In genomic region chr10:70441161-70441876, GRCh38 we compare ENCODE assay signal across 12 cellular contexts. TPM values are rescaled to one million over a fixed set of nuclear protein-coding genes. Genes with fewer than 3 reads are reported as not detected.
DNase-seq lines count a peak whose midpoint lies in the region; ATAC-seq and TF ChIP-seq lines count a peak whose summit lies in the region.
"Had no signal": no experiment of that assay in that cellular context is flagged by ENCODE, and none has a peak within 500 bp of the region (broad histone marks: within the 10 kb centered on the region; RNA-seq: fewer than 3 reads in every experiment).

TSS of gene NODAL (minus strand) at chr10:70441681. CDS start at chr10:70441667, 14 bp downstream.

- H3K36me3 ChIP-seq in mammary epithelial cell (ENCODE audit: insufficient read depth, low read length) (no peaks in the 10 kb centered on the region), mesenchymal stem cell (ENCODE audit: control insufficient read depth in 1 of 2, insufficient read depth in 2 of 2, low read depth in 1 of 2, low read length in 2 of 2) (peaks cover 0 to 3% of the 10 kb centered on the region in 2 experiments), tibial nerve (no peaks in the 10 kb centered on the region)

- no peak within 1 kb of the TSS for H3K4ac ChIP-seq in mesenchymal stem cell (ENCODE audit: low read depth in 1 of 2, low read length in 2 of 2)

- H3K27me3 Mint-ChIP-seq in activated naive CD4-positive, alpha-beta T cell treated with anti-CD3 and anti-CD28 coated beads for 36 hours (ENCODE audit: low read depth): peaks cover 39% of the 10 kb centered on the region

- H2BK15ac ChIP-seq in mesenchymal stem cell (ENCODE audit: low read depth, poor library complexity, severe bottlenecking): no peak within 1 kb of the TSS

- peak within 1 kb of the TSS in 1 of 2 experiments; percentile 90 for H3K23ac ChIP-seq in mesenchymal stem cell (ENCODE audit: low read length in 2 of 2)

- H3K27ac ChIP-seq in mammary epithelial cell (ENCODE audit: insufficient read depth, low read depth, low read length): no peak within 1 kb of the TSS
- no peak within 1 kb of the TSS for H3K27ac ChIP-seq in mesenchymal stem cell (ENCODE audit: low read length, poor library complexity, severe bottlenecking)
- H3K27ac ChIP-seq in tibial nerve: no peak within 1 kb of the TSS
- H3K27ac ChIP-seq: KMS-11 had no signal

- no peaks in the 10 kb centered on the region for H3K79me2 ChIP-seq in mammary epithelial cell (ENCODE audit: insufficient read depth, low read length)

- H3K9me3 ChIP-seq in mammary epithelial cell (replicated peaks; ENCODE audit: insufficient read depth, low read length) (no peaks in the 10 kb centered on the region), mesenchymal stem cell (ENCODE audit: control insufficient read depth, low read length) (no peaks in the 10 kb centered on the region), tibial nerve (no peaks in the 10 kb centered on the region)

- TF ChIP-seq POLR2A in tibial nerve (IDR thresholded peaks at IDR 0.05): no peak

- peak within 1 kb of the TSS in 1 of 2 experiments; percentile 67 for H3K18ac ChIP-seq in mesenchymal stem cell (ENCODE audit: low read depth in 1 of 2, low read length in 2 of 2)

- H3K79me1 ChIP-seq in mesenchymal stem cell (replicated peaks; ENCODE audit: low read length, poor library complexity, severe bottlenecking): no peaks in the 10 kb centered on the region

- H2AFZ ChIP-seq in mammary epithelial cell (ENCODE audit: low read depth, low read length) (peak within 1 kb of the TSS; percentile 41), mesenchymal stem cell (ENCODE audit: low read depth, low read length) (no peak within 1 kb of the TSS)

- no peaks in the 10 kb centered on the region for H3K36me3 Mint-ChIP-seq in activated naive CD4-positive, alpha-beta T cell treated with anti-CD3 and anti-CD28 coated beads for 36 hours (ENCODE audit: low read depth)

- H3K9ac ChIP-seq in mammary epithelial cell (ENCODE audit: insufficient read depth, low read length) (no peak within 1 kb of the TSS), mesenchymal stem cell (ENCODE audit: low read length) (no peak within 1 kb of the TSS)
- H3K9ac ChIP-seq: KMS-11 had no signal

- H4K91ac ChIP-seq in mesenchymal stem cell (ENCODE audit: low read length): peak within 1 kb of the TSS; percentile 71

- CTCF ChIA-PET in activated naive CD4-positive, alpha-beta T cell treated with anti-CD3 and anti-CD28 coated beads for 36 hours (lab: Charles Lee): interaction anchor here (0.6 to 1.5 kb wide), 2 partner anchors 14 to 176 kb away, joined by 3 to 4 read pairs; no protein-coding TSS in a partner anchor
- CTCF ChIA-PET in mammary epithelial cell (lab: Charles Lee; ENCODE audit: low non-redundant PET): no interaction called here

- no peak within 1 kb of the TSS for H2BK120ac ChIP-seq in mesenchymal stem cell (ENCODE audit: low read depth, low read length)

- in situ Hi-C loops in mammary epithelial cell (cut with MboI; ENCODE audit: low sequenced_read_pairs in 2 of 2): no loop called here

- intact Hi-C loops in activated naive CD4-positive, alpha-beta T cell treated with anti-CD3 and anti-CD28 coated beads for 36 hours (cut with micrococcal nuclease): no loop called here
- intact Hi-C loops in mammary epithelial cell (cut with micrococcal nuclease): no loop called here

- peaks cover 8% of the 10 kb centered on the region for H3K4me1 Mint-ChIP-seq in activated naive CD4-positive, alpha-beta T cell treated with anti-CD3 and anti-CD28 coated beads for 36 hours (ENCODE audit: low read depth)

- TF ChIP-seq CTCF in mammary epithelial cell (conservative IDR thresholded peaks at IDR 0.05 in 1 of 2, IDR thresholded peaks at IDR 0.05 in 1 of 2; ENCODE audit: extremely low read depth in 1 of 2, insufficient read depth in 1 of 2, low read depth in 1 of 2, low read length in 2 of 2) (no peak), tibial nerve (IDR thresholded peaks at IDR 0.05) (no peak)

- H4K8ac ChIP-seq in mesenchymal stem cell (ENCODE audit: low read length): peak within 1 kb of the TSS; percentile 12

- H3K4me2 ChIP-seq in mammary epithelial cell (ENCODE audit: insufficient read depth, low read depth, low read length): peak within 1 kb of the TSS; percentile 59
- peak within 1 kb of the TSS; percentile 74 for H3K4me2 ChIP-seq in mesenchymal stem cell (ENCODE audit: low read length, poor library complexity, severe bottlenecking)
- H3K4me2 ChIP-seq: KMS-11 had no signal

- H4K20me1 ChIP-seq in mammary epithelial cell (ENCODE audit: insufficient read depth, low read length): no peaks in the 10 kb centered on the region

- TF ChIP-seq EP300 in tibial nerve (IDR thresholded peaks at IDR 0.05): no peak

- H3K14ac ChIP-seq in mesenchymal stem cell (ENCODE audit: low read length in 2 of 2): peak within 1 kb of the TSS in 1 of 2 experiments; percentile 53

- dilution Hi-C loops in mammary epithelial cell (cut with HindIII; ENCODE audit: low sequenced_read_pairs): no loop called here

- no peak within 1 kb of the TSS for H2BK5ac ChIP-seq in mesenchymal stem cell (ENCODE audit: low read depth, low read length, poor library complexity, severe bottlenecking)

- no peak within 1 kb of the TSS for H3K27ac Mint-ChIP-seq in activated naive CD4-positive, alpha-beta T cell treated with anti-CD3 and anti-CD28 coated beads for 36 hours

- no peaks in the 10 kb centered on the region for H3K9me3 Mint-ChIP-seq in activated naive CD4-positive, alpha-beta T cell treated with anti-CD3 and anti-CD28 coated beads for 36 hours

- ATAC-seq in HG03342 (IDR thresholded peaks at IDR 0.05; ENCODE audit: unreplicated experiment): no peak

- no peak within 1 kb of the TSS for H2AK5ac ChIP-seq in mesenchymal stem cell (ENCODE audit: low read length, severe bottlenecking)

- peak within 1 kb of the TSS; percentile 49 for H3K4me3 Mint-ChIP-seq in activated naive CD4-positive, alpha-beta T cell treated with anti-CD3 and anti-CD28 coated beads for 36 hours

- DNase-seq in activated naive CD4-positive, alpha-beta T cell treated with anti-CD3 and anti-CD28 coated beads for 36 hours: no peak
- DNase-seq in activated naive CD4-positive, alpha-beta T cell (lab: John Stamatoyannopoulos, UW): no peak
- no peak for DNase-seq in mammary epithelial cell
- no peak for DNase-seq in mesenchymal stem cell
- DNase-seq in tibial nerve (ENCODE audit: low spot score in 2 of 2): no peak
- DNase-seq in SIG-M5 treated with dmso at 0.1 percent for 504 hours (lab: John Stamatoyannopoulos, UW; ENCODE audit: unreplicated experiment): no peak
- no peak for DNase-seq in DMS153 treated with DMSO at 0.1 percent for 48 hours (lab: John Stamatoyannopoulos, UW; ENCODE audit: unreplicated experiment)

- no TSS peak for BruUV-seq in mammary epithelial cell (replicated peaks; lab: Mats Ljungman, UMichigan)

- H3K4me3 ChIP-seq in mammary epithelial cell (replicated peaks in 1 of 3; ENCODE audit: insufficient read depth in 1 of 3, low read depth in 2 of 3, low read length in 3 of 3) (peak within 1 kb of the TSS in 1 of 3 experiments; percentile 14), mesenchymal stem cell (ENCODE audit: insufficient read depth in 1 of 2, low read depth in 1 of 2, low read length in 2 of 2) (peak within 1 kb of the TSS; percentile 26 to 44), tibial nerve (peak within 1 kb of the TSS in 3 of 4 donors; percentile 26 to 38 (median 37))

- peak within 1 kb of the TSS in 1 of 2 experiments; percentile 21 for H2BK12ac ChIP-seq in mesenchymal stem cell (ENCODE audit: low read length in 2 of 2)

- H3K4me1 ChIP-seq in mammary epithelial cell (ENCODE audit: insufficient read depth, low read length) (peaks cover 13% of the 10 kb centered on the region), mesenchymal stem cell (ENCODE audit: control insufficient read depth, insufficient read depth, low read depth, low read length) (peaks cover 15% of the 10 kb centered on the region), tibial nerve (peaks cover 0 to 19% (median 14%) of the 10 kb centered on the region in 4 donors)

- WGBS in mammary epithelial cell (ENCODE audit: low coverage, missing lambda C conversion rate): 12% methylated on average over 18 of the region's 59 CpGs
- 2% methylated on average over 54 of the region's 59 CpGs for WGBS in mesenchymal stem cell
- WGBS in tibial nerve, 2 donors: 6 to 25% methylated on average over 18 to 36 of the region's 59 CpGs

- H3K27me3 ChIP-seq in mammary epithelial cell (ENCODE audit: insufficient read depth, low read length): peaks cover 17% of the 10 kb centered on the region
- peaks cover 66% of the 10 kb centered on the region in 2 experiments for H3K27me3 ChIP-seq in mesenchymal stem cell (ENCODE audit: control insufficient read depth in 1 of 2, insufficient read depth in 1 of 2, low read length in 2 of 2)
- peaks cover 0 to 35% of the 10 kb centered on the region in 2 donors for H3K27me3 ChIP-seq in tibial nerve

RNA-seq across cellular contexts. Expression of gene NODAL, which starts in this region (rescaled TPM):
- not detected for total RNA-seq in activated naive CD4-positive, alpha-beta T cell treated with anti-CD3 and anti-CD28 coated beads for 36 hours
- total RNA-seq in mammary epithelial cell: under 1 TPM; 0.17 to 0.47 TPM
- polyA plus RNA-seq in mammary epithelial cell: 0.41 TPM
- not detected for polyA minus RNA-seq in mammary epithelial cell
- not detected for polyA plus RNA-seq in mesenchymal stem cell (2013, experiment 1 of 2)
- polyA plus RNA-seq in mesenchymal stem cell (2013, experiment 2 of 2): not detected
- total RNA-seq in tibial nerve: not detected
- total RNA-seq: dermis microvascular lymphatic vessel endothelial cell, posterior vena cava, SK-MEL-5 had no signal
